20 cellular contexts compared by ENCODE assay signal in the genomic region with DNA sequence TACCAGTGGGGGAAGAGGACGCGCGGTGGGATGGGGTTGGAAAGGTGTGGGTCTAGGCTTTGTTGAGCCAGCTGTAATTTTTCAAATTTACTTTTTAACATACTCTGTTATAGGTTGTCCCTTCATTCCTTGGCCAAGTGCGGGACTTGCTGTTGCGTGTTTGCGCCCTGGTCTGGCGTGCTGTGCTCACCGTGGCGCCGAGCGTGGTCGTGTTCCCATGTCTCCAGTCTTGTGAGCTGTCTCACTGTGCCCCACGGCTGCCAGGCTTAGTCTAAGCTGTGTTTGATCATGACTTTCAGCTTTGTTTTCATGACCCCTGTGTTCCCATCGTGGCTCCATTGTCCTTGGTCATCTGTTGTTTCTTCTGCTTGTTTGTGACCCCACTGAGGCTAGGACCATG. TPM values are rescaled to one million over a fixed set of nuclear protein-coding genes. Genes with fewer than 3 reads are reported as not detected.
A peak's percentile ranks its signal among the peaks of the same experiment; 100 is the strongest.
DNase-seq lines count a peak whose midpoint lies in the region; ATAC-seq, FAIRE-seq and TF ChIP-seq lines count a peak whose summit lies in the region.
"Had no signal": no experiment of that assay in that cellular context is flagged by ENCODE, and none has a peak within 500 bp of the region (broad histone marks: within the 10 kb centered on the region; RNA-seq: fewer than 3 reads in every experiment).

No MANE protein-coding gene starts in this region.

- no peak for FAIRE-seq in H1 (lab: Jason Lieb, UNC)

- no peak overlapping the region for H2BK20ac ChIP-seq in H1 (ENCODE audit: low read length)

- no peaks in the 10 kb centered on the region for H3K27me3 Mint-ChIP-seq in activated naive CD4-positive, alpha-beta T cell treated with anti-CD3 and anti-CD28 coated beads, Interleukin-2, amount 50 U/mL, for 24 hours
- H3K27me3 Mint-ChIP-seq in nephron progenitor cell (ENCODE audit: low read depth, poor library complexity), result no peaks in the 10 kb centered on the region

- TF ChIP-seq POLR2A in GM18505 (IDR thresholded peaks at IDR 0.05; ENCODE audit: borderline replicate concordance, extremely low read depth, insufficient read depth, insufficient read length), result peak; percentile 15
- no peak for TF ChIP-seq POLR2A in H1 (IDR thresholded peaks at IDR 0.05; ENCODE audit: control extremely low read depth in 1 of 2, low read depth in 2 of 2, low read length in 2 of 2)

- H2BK15ac ChIP-seq in H1 (ENCODE audit: low read length), result no peak overlapping the region

- no peak overlapping the region for H3K18ac ChIP-seq in H1 (ENCODE audit: extremely low read depth, low read length)

- H4K20me1 ChIP-seq in H1 (replicated peaks in 1 of 2; ENCODE audit: control insufficient read depth in 1 of 2, insufficient read depth in 2 of 2, low read length in 2 of 2), result peaks cover 0 to 9% of the 10 kb centered on the region in 2 experiments

- H3K56ac ChIP-seq in H1 (replicated peaks; ENCODE audit: insufficient read length, low read depth, low read length), result no peak overlapping the region

- H3K9me3 ChIP-seq in H1 (ENCODE audit: insufficient read depth in 2 of 2, low read depth in 1 of 2, low read length in 1 of 2), result no peaks in the 10 kb centered on the region
- H3K9me3 ChIP-seq: Caco-2, HAP-1 had no signal

- peak overlapping the region; percentile 42 for H4K91ac ChIP-seq in H1 (replicated peaks; ENCODE audit: insufficient read length, low read length)

- TF ChIP-seq RAD21 in H1 (IDR thresholded peaks at IDR 0.05 in 1 of 2, conservative IDR thresholded peaks at IDR 0.05 in 1 of 2; ENCODE audit: low read depth in 2 of 2, low read length in 2 of 2), result no peak

- no peak for DNase-seq in activated naive CD4-positive, alpha-beta T cell treated with anti-CD3 and anti-CD28 coated beads, Interleukin-2, amount 50 U/mL, for 16 hours
- DNase-seq in H1 (ENCODE audit: low read depth in 1 of 2, low spot score in 2 of 2), result no peak
- DNase-seq in nephron progenitor cell, result no peak
- DNase-seq in activated gamma-delta T cell (lab: John Stamatoyannopoulos, UW), result no peak
- no peak for DNase-seq in GM13976 (ENCODE audit: low spot score)
- DNase-seq: Caco-2; EL; IMR-90; NCI-H1417; NCI-H187 treated with DMSO at 0.1 percent for 48 hours; NCI-H2171; NCI-H446; NCI-H69; NK-92 treated with Interleukin-12 subunit alpha and Interleukin-12 subunit beta, amount 100 ng/mL, for 24 hours; SHP77 had no signal

- H3K36me3 Mint-ChIP-seq in activated naive CD4-positive, alpha-beta T cell treated with anti-CD3 and anti-CD28 coated beads, Interleukin-2, amount 50 U/mL, for 24 hours, result peaks cover 15% of the 10 kb centered on the region
- peaks cover 42% of the 10 kb centered on the region for H3K36me3 Mint-ChIP-seq in nephron progenitor cell (ENCODE audit: low read depth)

- H3K23ac ChIP-seq in H1 (ENCODE audit: insufficient read length), result no peak overlapping the region

- H2BK5ac ChIP-seq in H1 (ENCODE audit: low read depth, low read length), result no peak overlapping the region

- H3K27me3 ChIP-seq in H1 (replicated peaks in 1 of 4; ENCODE audit: control insufficient read depth in 3 of 4, extremely low read depth in 1 of 4, insufficient read depth in 3 of 4, low read length in 3 of 4), result no peaks in the 10 kb centered on the region

- H3K79me1 ChIP-seq in H1 (ENCODE audit: low read depth, low read length), result peaks cover 4% of the 10 kb centered on the region

- H2BK12ac ChIP-seq in H1 (ENCODE audit: low read depth, low read length), result no peak overlapping the region

- H3K36me3 ChIP-seq in H1 (ENCODE audit: control insufficient read depth in 2 of 4, insufficient read depth in 4 of 4, low read length in 3 of 4), result peaks cover 2 to 22% (median 17%) of the 10 kb centered on the region in 4 experiments; a peak in 7 of 8 replicates

- no peaks in the 10 kb centered on the region for H3K4me1 ChIP-seq in H1 (replicated peaks in 1 of 4; ENCODE audit: control insufficient read depth in 3 of 4, insufficient read depth in 4 of 4, low read length in 3 of 4)
- H3K4me1 ChIP-seq: Caco-2, HAP-1 had no signal

- WGBS in H1 (ENCODE audit: extremely low coverage in 1 of 2, insufficient coverage in 1 of 2, insufficient read length in 1 of 2, insufficient replicate concordance in 2 of 2, low coverage in 1 of 2, low lambda C conversion rate in 2 of 2, missing lambda C conversion rate in 1 of 2), 2 experiments, result 96% methylated on average over 14 of the region's 14 CpGs; no CpG with 5 or more reads in 1 of the 2 experiments

- peaks cover 0 to 11% of the 10 kb centered on the region in 2 experiments; a peak in 2 of 4 replicates for H3K79me2 ChIP-seq in H1 (ENCODE audit: control insufficient read depth in 1 of 2, insufficient read depth in 2 of 2, low read length in 2 of 2)

- no peak overlapping the region for H3K4me3 Mint-ChIP-seq in activated naive CD4-positive, alpha-beta T cell treated with anti-CD3 and anti-CD28 coated beads, Interleukin-2, amount 50 U/mL, for 24 hours
- no peak overlapping the region for H3K4me3 Mint-ChIP-seq in nephron progenitor cell

- peak overlapping the region; percentile 35; the same call in 1 of the 2 replicates for H4K8ac ChIP-seq in H1 (ENCODE audit: extremely low read depth, insufficient read depth, low read length)

- peak overlapping the region; percentile 55 for H3K27ac Mint-ChIP-seq in activated naive CD4-positive, alpha-beta T cell treated with anti-CD3 and anti-CD28 coated beads, Interleukin-2, amount 50 U/mL, for 24 hours
- H3K27ac Mint-ChIP-seq in nephron progenitor cell, result peak overlapping the region; percentile 92

- peaks cover 22% of the 10 kb centered on the region for H3K4me1 Mint-ChIP-seq in activated naive CD4-positive, alpha-beta T cell treated with anti-CD3 and anti-CD28 coated beads, Interleukin-2, amount 50 U/mL, for 24 hours
- no peaks in the 10 kb centered on the region for H3K4me1 Mint-ChIP-seq in nephron progenitor cell

- no peak overlapping the region for H2BK120ac ChIP-seq in H1 (replicated peaks; ENCODE audit: low read depth, low read length)

- no peaks in the 10 kb centered on the region for H3K9me3 Mint-ChIP-seq in activated naive CD4-positive, alpha-beta T cell treated with anti-CD3 and anti-CD28 coated beads, Interleukin-2, amount 50 U/mL, for 24 hours
- no peaks in the 10 kb centered on the region for H3K9me3 Mint-ChIP-seq in nephron progenitor cell

- H3K14ac ChIP-seq in H1 (ENCODE audit: insufficient read length), result no peak overlapping the region

- CTCF ChIA-PET in H1 (lab: Charles Lee; ENCODE audit: partially characterized antibody), result interaction anchor here (1.1 to 1.6 kb wide), 2 partner anchors 10 to 17 kb away, joined by 3 to 4 read pairs; no protein-coding TSS in a partner anchor

- H2AK5ac ChIP-seq in H1 (ENCODE audit: low read depth, low read length), result no peak overlapping the region

- H3K9ac ChIP-seq in H1 (replicated peaks in 1 of 4; ENCODE audit: extremely low read depth in 1 of 4, low read depth in 3 of 4, low read length in 3 of 4), result no peak overlapping the region

- POLR2A ChIA-PET in H1 (lab: Charles Lee; ENCODE audit: partially characterized antibody), result interaction anchor here (0.7 to 1.1 kb wide), 3 partner anchors 26 to 248 kb away, joined by 3 read pairs; a partner anchor contains a TSS

- no peaks in the 10 kb centered on the region for H3K23me2 ChIP-seq in H1 (ENCODE audit: low read depth, low read length)

- H3K4me2 ChIP-seq in H1 (ENCODE audit: insufficient read depth in 1 of 2, low read depth in 2 of 2, low read length in 2 of 2), result no peak overlapping the region

- ATAC-seq in GM18505 (IDR thresholded peaks at IDR 0.05; ENCODE audit: unreplicated experiment), result no peak
- no peak for ATAC-seq in GM19455 (IDR thresholded peaks at IDR 0.05; ENCODE audit: unreplicated experiment)

- no peak overlapping the region for H2AFZ ChIP-seq in H1 (ENCODE audit: low read length)

- no peak overlapping the region for H4K5ac ChIP-seq in H1 (ENCODE audit: insufficient read length, low read depth, low read length)

- no peak for TF ChIP-seq CTCF in H1 (IDR thresholded peaks at IDR 0.05; ENCODE audit: control extremely low read depth in 1 of 3, insufficient read depth in 1 of 3, low read depth in 1 of 3, low read length in 3 of 3)
- no peak for TF ChIP-seq CTCF in nephron progenitor cell (IDR thresholded peaks at IDR 0.05)
- no peak for TF ChIP-seq CTCF in GM13976 (IDR thresholded peaks at IDR 0.05; ENCODE audit: borderline replicate concordance, control extremely low read depth, extremely low read depth, insufficient read depth, missing control alignments)

- no peak overlapping the region for H3K4me3 ChIP-seq in H1 (ENCODE audit: extremely low read depth in 1 of 4, insufficient read depth in 2 of 4, low read depth in 3 of 4, low read length in 4 of 4)
- H3K4me3 ChIP-seq: HAP-1 had no signal

- H3K4ac ChIP-seq in H1 (replicated peaks; ENCODE audit: insufficient read length, low read depth, low read length), result no peak overlapping the region

- H3K27ac ChIP-seq in H1 (ENCODE audit: low read depth, low read length), result no peak overlapping the region
- H3K27ac ChIP-seq: C4-2B had no signal

- in situ Hi-C loops in GM13976 (cut with MboI; ENCODE audit: low sequenced_read_pairs, unreplicated experiment), result loop anchor here (25.0 kb wide), 1 partner anchor 249 kb away; a partner anchor contains a TSS

- no peak for TF ChIP-seq EP300 in H1 (IDR thresholded peaks at IDR 0.05; ENCODE audit: borderline replicate concordance in 1 of 2, low read depth in 2 of 2, low read length in 2 of 2)

TF ChIP-seq in H1, 55 proteins besides CTCF, POLR2A, EP300 and RAD21 (continues in another document):
- TF ChIP-seq SIN3A (conservative IDR thresholded peaks at IDR 0.05 in 1 of 2, IDR thresholded peaks at IDR 0.05 in 1 of 2; ENCODE audit: low read depth in 1 of 2, low read length in 2 of 2) (no peak), RBBP5 (IDR thresholded peaks at IDR 0.05; ENCODE audit: borderline replicate concordance, low read depth, low read length) (no peak), FOSL1 (IDR thresholded peaks at IDR 0.05; ENCODE audit: insufficient read depth, low read depth, low read length) (no peak), TCF12 (IDR thresholded peaks at IDR 0.05; ENCODE audit: low read depth, low read length) (no peak), CBX5 (IDR thresholded peaks at IDR 0.05; ENCODE audit: low read depth, low read length) (no peak), POU5F1 (IDR thresholded peaks at IDR 0.05; ENCODE audit: low read depth, low read length) (no peak), ASH2L (IDR thresholded peaks at IDR 0.05; ENCODE audit: low read length) (no peak), POLR2AphosphoS5 (IDR thresholded peaks at IDR 0.05; ENCODE audit: low read depth, low read length) (no peak), SAP30 (IDR thresholded peaks at IDR 0.05; ENCODE audit: insufficient read depth, insufficient replicate concordance, low read length) (no peak)

RNA-seq across cellular contexts. Expression of a gene that starts 26.0 kb away (rescaled TPM):
- total RNA-seq in H1 (2021; fragmentation: NEBNext Ultra II Directional; extraction: Animal tissue kit (Norgen Biotek cat#: 25700)), result 29.8 and 31.0 TPM in 2 replicates
- 18.5 and 22.7 TPM in 2 replicates for polyA plus RNA-seq in H1 (2011; rRNA removed)
- 18.0 TPM for polyA plus RNA-seq in H1 (2011; cell fraction: cytosol; rRNA removed)
- polyA plus RNA-seq in H1 (2011; cell fraction: nucleus; rRNA removed), result 51.7 TPM
- 16.4 to 22.2 TPM (median 19.2 TPM) in 4 replicates for polyA plus RNA-seq in H1 (2012, experiment 1 of 2)
- polyA plus RNA-seq in H1 (2012, experiment 2 of 2), result 4.7 TPM
- polyA plus RNA-seq in H1 (2013, experiment 1 of 2), result 14.6 TPM
- polyA plus RNA-seq in H1 (2013, experiment 2 of 2), result 15.8 TPM
- polyA minus RNA-seq in H1 (2011; rRNA and poly(A)+ RNA removed), result 35.8 and 36.3 TPM in 2 replicates
- polyA minus RNA-seq in H1 (2011; cell fraction: cytosol; rRNA and poly(A)+ RNA removed), result 17.6 TPM
- polyA minus RNA-seq in H1 (2011; cell fraction: nucleus; rRNA and poly(A)+ RNA removed), result 42.6 TPM
